Comparison of ENCODE assay signal across 18 cellular contexts in the genomic region with DNA sequence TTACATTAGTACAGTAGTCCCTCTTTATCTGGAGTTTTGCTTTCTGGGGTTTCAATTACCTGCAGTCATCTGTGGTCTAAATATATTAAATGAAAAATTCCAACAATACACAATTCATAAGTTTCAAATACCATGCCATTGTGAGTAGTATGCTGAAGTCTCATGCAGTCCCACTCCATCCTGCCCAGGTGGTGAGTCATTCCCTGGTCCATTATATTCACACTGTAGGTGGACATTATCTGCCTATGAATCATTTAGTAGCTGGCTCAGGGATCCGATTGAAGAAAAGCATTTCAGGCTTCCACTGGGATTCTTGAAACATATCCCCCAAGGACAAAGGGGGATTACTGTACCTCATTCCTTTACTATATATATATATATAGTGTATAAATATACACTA.
DNase-seq lines count a peak whose midpoint lies in the region; ATAC-seq, FAIRE-seq and TF ChIP-seq lines count a peak whose summit lies in the region.
"Had no signal": no experiment of that assay in that cellular context is flagged by ENCODE, and none has a peak within 500 bp of the region (broad histone marks: within the 10 kb centered on the region; RNA-seq: fewer than 3 reads in every experiment).

No MANE protein-coding gene starts in this region.

- POLR2A ChIA-PET in IMR-90 (lab: Charles Lee; ENCODE audit: unreplicated experiment), result no interaction called here

- in situ Hi-C loops in IMR-90 (cut with MboI; ENCODE audit: low sequenced_read_pairs), result loop anchor here (25.0 kb wide), 1 partner anchor 904 kb away; no protein-coding TSS in a partner anchor
- in situ Hi-C loops in gastrocnemius medialis (cut with MboI; ENCODE audit: low sequenced_read_pairs in 4 of 4), result no loop called here

- H3K56ac ChIP-seq in IMR-90 (ENCODE audit: extremely low read depth, insufficient read depth, low read length), result no peak overlapping the region

- no peaks in the 10 kb centered on the region for H3K9me1 ChIP-seq in IMR-90 (ENCODE audit: insufficient read depth, low read length)

- H3K14ac ChIP-seq in IMR-90 (replicated peaks; ENCODE audit: low read depth, low read length), result no peak overlapping the region

- no peak overlapping the region for H3K9ac ChIP-seq in IMR-90 (ENCODE audit: low read depth, low read length)
- H3K9ac ChIP-seq in neural progenitor cell, result no peak overlapping the region

- H4K91ac ChIP-seq in IMR-90 (ENCODE audit: insufficient read depth, low read depth, low read length), result no peak overlapping the region

- dilution Hi-C loops in IMR-90 (cut with HindIII; ENCODE audit: low sequenced_read_pairs, unreplicated experiment), result no loop called here

- H3K4me2 ChIP-seq in IMR-90 (ENCODE audit: low read depth, low read length), result no peak overlapping the region
- no peak overlapping the region for H3K4me2 ChIP-seq in neural progenitor cell

- no peak overlapping the region for H2AK9ac ChIP-seq in IMR-90 (replicated peaks; ENCODE audit: low read depth, low read length, poor library complexity)

- H4K20me1 ChIP-seq in IMR-90 (ENCODE audit: insufficient read depth, low read length) (no peaks in the 10 kb centered on the region), neural progenitor cell (ENCODE audit: low read depth) (no peaks in the 10 kb centered on the region)

- H3K27ac ChIP-seq in IMR-90 (ENCODE audit: insufficient read depth, low read length), result no peak overlapping the region
- H3K27ac ChIP-seq in small intestine (ENCODE audit: low read depth in 1 of 2, low read length in 1 of 2), result no peak overlapping the region
- H3K27ac ChIP-seq in gastrocnemius medialis, result no peak overlapping the region
- H3K27ac ChIP-seq in neural progenitor cell, result no peak overlapping the region
- H3K27ac ChIP-seq: colonic mucosa, spleen had no signal

- no peaks in the 10 kb centered on the region for H3K79me2 ChIP-seq in neural progenitor cell (ENCODE audit: low read depth)

- CTCF ChIA-PET in IMR-90 (lab: Yijun Ruan, JAX), result no interaction called here

- no peak overlapping the region for H3K4me3 Mint-ChIP-seq in neural progenitor cell
- H3K4me3 Mint-ChIP-seq: H9; memory B cell; stimulated activated naive CD8-positive, alpha-beta T cell treated with anti-CD3 and anti-CD28 coated beads, Interleukin-15, Interleukin-2, amounts not matched to agents 100 ng/mL and 50 ng/mL, for 24 hours; T-helper 2 cell treated with Interferon-gamma antibody and Interleukin-4, amounts not matched to agents 5 μg/mL and 100 μg/mL, for 36 hours had no signal

- H2AK5ac ChIP-seq in IMR-90 (ENCODE audit: low read depth, low read length), result no peak overlapping the region

- no peak overlapping the region for H2BK5ac ChIP-seq in IMR-90 (ENCODE audit: low read depth, low read length, poor library complexity, severe bottlenecking)

- H3K4me1 Mint-ChIP-seq in neural progenitor cell, result peaks cover 13% of the 10 kb centered on the region

- no peaks in the 10 kb centered on the region for H3K36me3 Mint-ChIP-seq in neural progenitor cell
- H3K36me3 Mint-ChIP-seq: memory B cell had no signal

- no peaks in the 10 kb centered on the region; the same call in 1 of the 2 replicates for H3K27me3 ChIP-seq in IMR-90 (ENCODE audit: control insufficient read depth, insufficient read depth, low read length)
- no peaks in the 10 kb centered on the region for H3K27me3 ChIP-seq in small intestine (ENCODE audit: control insufficient read depth in 2 of 2, insufficient read depth in 2 of 2, low read length in 2 of 2)
- H3K27me3 ChIP-seq in gastrocnemius medialis, result peaks cover 0 to 3% (median 0%) of the 10 kb centered on the region in 3 donors
- H3K27me3 ChIP-seq in neural progenitor cell, result no peaks in the 10 kb centered on the region
- H3K27me3 ChIP-seq: colonic mucosa had no signal

- intact Hi-C loops in IMR-90 (cut with micrococcal nuclease) (loop anchor here (10.0 kb wide), 1 partner anchor 1431 kb away; no protein-coding TSS in a partner anchor), gastrocnemius medialis (cut with DNase I; ENCODE audit: low total_unique reads) (no loop called here)

- H3K79me1 ChIP-seq in IMR-90 (ENCODE audit: low read depth in 1 of 2, low read length in 2 of 2), result no peaks in the 10 kb centered on the region

- peaks cover 19% of the 10 kb centered on the region for H3K9me3 Mint-ChIP-seq in neural progenitor cell
- H3K9me3 Mint-ChIP-seq: memory B cell; stimulated activated naive CD8-positive, alpha-beta T cell treated with anti-CD3 and anti-CD28 coated beads, Interleukin-15, Interleukin-2, amounts not matched to agents 100 ng/mL and 50 ng/mL, for 24 hours had no signal

- H3K4me1 ChIP-seq in IMR-90 (ENCODE audit: control insufficient read depth, insufficient read depth, low read length), result no peaks in the 10 kb centered on the region
- H3K4me1 ChIP-seq in small intestine (ENCODE audit: control insufficient read depth in 2 of 2, insufficient read depth in 1 of 2, low read depth in 1 of 2, low read length in 1 of 2), result no peaks in the 10 kb centered on the region
- no peaks in the 10 kb centered on the region for H3K4me1 ChIP-seq in gastrocnemius medialis
- H3K4me1 ChIP-seq in neural progenitor cell, result peaks cover 15% of the 10 kb centered on the region
- H3K4me1 ChIP-seq: colonic mucosa had no signal

- no peak overlapping the region for H3K23ac ChIP-seq in IMR-90 (ENCODE audit: low read depth, low read length)

- no peak for ATAC-seq in IMR-90 (ENCODE audit: low read depth)
- ATAC-seq in gastrocnemius medialis, result no peak
- ATAC-seq in GM19397 (IDR thresholded peaks at IDR 0.05; ENCODE audit: unreplicated experiment), result no peak

- H3F3A ChIP-seq in neural progenitor cell (ENCODE audit: low read depth), result peaks cover 11% of the 10 kb centered on the region

- H3K4ac ChIP-seq in IMR-90 (ENCODE audit: low read depth, low read length), result no peak overlapping the region

- no peak overlapping the region for H2BK20ac ChIP-seq in IMR-90 (ENCODE audit: low read depth, low read length)

- no peak overlapping the region for H3K18ac ChIP-seq in IMR-90 (ENCODE audit: low read depth, low read length)

- no peak overlapping the region for H2BK15ac ChIP-seq in IMR-90 (ENCODE audit: low read depth, low read length)

- H2AFZ ChIP-seq in IMR-90 (replicated peaks; ENCODE audit: low read length, poor library complexity) (no peak overlapping the region), neural progenitor cell (replicated peaks) (no peak overlapping the region)

- TF ChIP-seq RAD21 in IMR-90 (IDR thresholded peaks at IDR 0.05; ENCODE audit: low read length), result no peak

- peaks cover 2% of the 10 kb centered on the region for H3K27me3 Mint-ChIP-seq in neural progenitor cell (ENCODE audit: insufficient read depth, low read depth)

- TF ChIP-seq POLR2A in IMR-90 (IDR thresholded peaks at IDR 0.05; ENCODE audit: low read depth, low read length) (no peak), gastrocnemius medialis (IDR thresholded peaks at IDR 0.05) (no peak)

- H3K9me3 ChIP-seq in IMR-90 (ENCODE audit: control insufficient read depth, insufficient read depth, low read length), result peaks cover 4% of the 10 kb centered on the region; the same call in 1 of the 2 replicates
- H3K9me3 ChIP-seq in small intestine (ENCODE audit: control insufficient read depth, low read depth), result no peaks in the 10 kb centered on the region
- H3K9me3 ChIP-seq in gastrocnemius medialis, result no peaks in the 10 kb centered on the region
- H3K9me3 ChIP-seq in neural progenitor cell (ENCODE audit: low read depth), result no peaks in the 10 kb centered on the region
- H3K9me3 ChIP-seq: colonic mucosa had no signal

- H3K4me3 ChIP-seq in AG10803 (ENCODE audit: low read length) (no peak overlapping the region), IMR-90 (ENCODE audit: insufficient read depth, low read depth, low read length) (no peak overlapping the region), small intestine (ENCODE audit: low read depth in 1 of 2, low read length in 2 of 2) (no peak overlapping the region), gastrocnemius medialis (no peak overlapping the region), neural progenitor cell (no peak overlapping the region)
- H3K4me3 ChIP-seq: colonic mucosa, spleen had no signal

- TF ChIP-seq CTCF in AG10803 (conservative IDR thresholded peaks at IDR 0.05; ENCODE audit: low read length) (no peak), IMR-90 (conservative IDR thresholded peaks at IDR 0.05; ENCODE audit: low read depth, low read length) (no peak), gastrocnemius medialis (IDR thresholded peaks at IDR 0.05 in 4 of 5, conservative IDR thresholded peaks at IDR 0.05 in 1 of 5) (no peak), neural progenitor cell (IDR thresholded peaks at IDR 0.05) (no peak)

- FAIRE-seq in small intestine (lab: Jason Lieb, UNC), result no peak
- FAIRE-seq: D721Med had no signal

- H4K5ac ChIP-seq in IMR-90 (ENCODE audit: low read depth, low read length), result no peak overlapping the region

- H4K8ac ChIP-seq in IMR-90 (ENCODE audit: low read depth in 2 of 2, low read length in 2 of 2), result no peak overlapping the region

- peak; percentile 34 for DNase-seq in AG10803 (ENCODE audit: low read depth)
- peak; percentile 69 for DNase-seq in IMR-90
- DNase-seq in amniotic stem cell (lab: John Stamatoyannopoulos, UW), result peak; percentile 4
- peak; percentile 77 for DNase-seq in iris pigment epithelial cell (ENCODE audit: low read depth)
- DNase-seq in small intestine, result no peak
- DNase-seq in gastrocnemius medialis, result no peak
- DNase-seq in neural progenitor cell (ENCODE audit: low spot score), result no peak
- DNase-seq: colonic mucosa, H9, NCI-H187, NCI-H524 treated with DMSO at 0.1 percent for 48 hours, RPMI8226, spleen had no signal

- no peak overlapping the region for H3K27ac Mint-ChIP-seq in neural progenitor cell
- H3K27ac Mint-ChIP-seq: H9; memory B cell; stimulated activated naive CD8-positive, alpha-beta T cell treated with anti-CD3 and anti-CD28 coated beads, Interleukin-15, Interleukin-2, amounts not matched to agents 100 ng/mL and 50 ng/mL, for 24 hours; T-helper 2 cell treated with Interferon-gamma antibody and Interleukin-4, amounts not matched to agents 5 μg/mL and 100 μg/mL, for 36 hours had no signal

- H2BK120ac ChIP-seq in IMR-90 (ENCODE audit: low read depth, low read length), result no peak overlapping the region

- no TSS peak for BruUV-seq in IMR-90 (replicated peaks; lab: Mats Ljungman, UMichigan)

- H3K36me3 ChIP-seq in IMR-90 (ENCODE audit: control insufficient read depth, insufficient read depth, low read length) (no peaks in the 10 kb centered on the region), small intestine (ENCODE audit: control insufficient read depth in 2 of 2, insufficient read depth in 2 of 2, low read length in 2 of 2) (no peaks in the 10 kb centered on the region), gastrocnemius medialis (no peaks in the 10 kb centered on the region), neural progenitor cell (no peaks in the 10 kb centered on the region)
- H3K36me3 ChIP-seq: colonic mucosa, spleen had no signal

- WGBS in IMR-90 (ENCODE audit: extremely low coverage in 2 of 2, insufficient read length in 1 of 2), 2 experiments, result no CpG with 5 or more reads among the region's 1 CpG
- 74 to 83% (median 74%) methylated on average over 1 of the region's 1 CpG for WGBS in small intestine, 3 donors

TF ChIP-seq in IMR-90, 13 proteins besides CTCF, POLR2A, EP300 and RAD21:
- TF ChIP-seq RCOR1 (IDR thresholded peaks at IDR 0.05; ENCODE audit: insufficient replicate concordance, low read length) (no peak), BHLHE40 (IDR thresholded peaks at IDR 0.05; ENCODE audit: low read depth, low read length) (peak; percentile 20; the same call in 1 of the 2 replicates)

Comparison
In these comparisons a context has a peak if more than half of its experiments do, and no peak if none do; other contexts are left out.
1. DNase-seq: peak in AG10803 (single experiment), IMR-90 (single experiment), amniotic stem cell (single experiment) and iris pigment epithelial cell (single experiment); none in small intestine (single experiment), gastrocnemius medialis (0 of 2) and neural progenitor cell (single experiment).